ENCODE assay signal across 14 cellular contexts in the genomic region with DNA sequence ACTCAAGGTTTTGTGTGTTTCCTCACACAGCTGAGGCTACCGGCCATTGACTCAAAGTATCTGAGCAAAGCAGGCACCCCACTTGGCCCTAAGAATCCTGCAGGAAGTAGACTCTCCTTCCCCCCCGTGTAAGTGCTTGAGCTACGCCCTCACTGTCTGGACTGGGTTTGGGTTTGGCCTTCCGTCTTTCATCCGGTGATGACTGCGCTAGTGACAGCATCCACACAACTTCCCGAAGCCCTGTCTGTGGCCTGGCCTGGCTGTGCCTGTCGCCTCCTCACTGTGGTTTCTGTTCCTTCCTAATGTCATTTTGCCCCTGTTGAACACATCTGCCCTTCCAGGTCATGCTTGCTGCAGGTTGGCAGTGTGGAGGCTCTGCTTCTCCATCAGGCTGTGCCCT. TPM values are rescaled to one million over a fixed set of nuclear protein-coding genes. Genes with fewer than 3 reads are reported as not detected.
"Had no signal": no experiment of that assay in that cellular context is flagged by ENCODE, and none has a peak within 500 bp of the region (broad histone marks: within the 10 kb centered on the region; RNA-seq: fewer than 3 reads in every experiment).

No MANE protein-coding gene starts in this region.

- H3K79me2 ChIP-seq: parathyroid adenoma had no signal

- ATAC-seq: activated CD8-positive, alpha-beta memory T cell treated with anti-CD3 and anti-CD28 coated beads, Interleukin-2, amount 10 ng/mL, durations not matched to agents 7 days and 5 days; left colon had no signal

- H3K27ac ChIP-seq: parathyroid adenoma had no signal

- DNase-seq: activated CD4-positive, alpha-beta T cell treated with anti-CD3 and anti-CD28 coated beads for 1 hour; activated CD4-positive, alpha-beta T cell treated with anti-CD3 and anti-CD28 coated beads, Interleukin-2, amount 50 U/mL, for 48 hours; activated CD8-positive, alpha-beta memory T cell treated with anti-CD3 and anti-CD28 coated beads, Interleukin-2, amount 10 ng/mL, durations not matched to agents 7 days and 5 days; activated gamma-delta T cell treated with Interleukin-2 at 50 U/mL for 16 hours; activated naive CD8-positive, alpha-beta T cell treated with anti-CD3 and anti-CD28 coated beads for 36 hours; activated T-cell treated with anti-CD3 and anti-CD28 coated beads, Interleukin-2, amount 50 U/mL, for 24 hours; esophagus squamous epithelium; foreskin fibroblast; left colon; retina had no signal

- H3K4me1 ChIP-seq: esophagus squamous epithelium, parathyroid adenoma had no signal

- H3K9me3 ChIP-seq: esophagus squamous epithelium had no signal

- H3K4me3 ChIP-seq: esophagus squamous epithelium, skin epidermis had no signal

- H3K27me3 ChIP-seq: esophagus squamous epithelium had no signal

- H3K9ac ChIP-seq: parathyroid adenoma had no signal

- H2AFZ ChIP-seq: parathyroid adenoma had no signal

- H3K36me3 ChIP-seq: esophagus squamous epithelium had no signal

RNA-seq across cellular contexts. Expression of gene C7orf57, which starts 14.5 kb away (rescaled TPM):
- total RNA-seq: left colon, neural crest cell had no signal

RNA-seq across cellular contexts. Expression of gene SUN3, which starts 20.9 kb away (rescaled TPM):
- total RNA-seq: activated CD8-positive, alpha-beta memory T cell treated with anti-CD3 and anti-CD28 coated beads, Interleukin-2, amount 10 ng/mL, durations not matched to agents 7 days and 5 days; dermis microvascular lymphatic vessel endothelial cell; esophagus squamous epithelium; left colon; neural crest cell had no signal
